Comparison of ENCODE assay signal across 8 cellular contexts in genomic region chr12:43805149-43805856, GRCh38. TPM values are rescaled to one million over a fixed set of nuclear protein-coding genes. Genes with fewer than 3 reads are reported as not detected.
DNase-seq lines count a peak whose midpoint lies in the region; ATAC-seq and TF ChIP-seq lines count a peak whose summit lies in the region.

No MANE protein-coding gene starts in this region.

- no peaks in the 10 kb centered on the region for H3K9me3 Mint-ChIP-seq in activated CD8-positive, alpha-beta T cell treated with anti-CD3 and anti-CD28 coated beads for 36 hours

- peak overlapping the region; percentile 95 to 98 for H3K4me3 ChIP-seq in right atrium auricular region
- H3K4me3 ChIP-seq in sigmoid colon, result peak overlapping the region; percentile 80 to 97 (median 90)

- CTCF ChIA-PET in activated CD8-positive, alpha-beta T cell treated with anti-CD3 and anti-CD28 coated beads for 36 hours (lab: Charles Lee), result interaction anchor here (1.0 to 4.6 kb wide), 7 partner anchors 8 to 77 kb away, joined by 3 to 34 read pairs (median 4); no protein-coding TSS in a partner anchor

- H3K27ac Mint-ChIP-seq in activated CD8-positive, alpha-beta T cell treated with anti-CD3 and anti-CD28 coated beads for 36 hours, result peak overlapping the region; percentile 100

- H3K27me3 ChIP-seq in right atrium auricular region (no peaks in the 10 kb centered on the region), sigmoid colon (no peaks in the 10 kb centered on the region)

- DNase-seq in Daoy (ENCODE audit: low read depth) (peak; percentile 2), right atrium auricular region (ENCODE audit: low spot score) (no peak), sigmoid colon (no peak), hippocampal formation (lab: John Stamatoyannopoulos, UW) (no peak), SKM-1 treated with dmso at 0.1 percent for 144 hours (lab: John Stamatoyannopoulos, UW; ENCODE audit: unreplicated experiment) (no peak)
- no peak for DNase-seq in activated CD8-positive, alpha-beta T cell treated with anti-CD3 and anti-CD28 coated beads for 36 hours

- H3K4me3 Mint-ChIP-seq in activated CD8-positive, alpha-beta T cell treated with anti-CD3 and anti-CD28 coated beads for 36 hours, result peak overlapping the region; percentile 82

- TF ChIP-seq EP300 in sigmoid colon (IDR thresholded peaks at IDR 0.05), result no peak

- peaks cover 19% of the 10 kb centered on the region for H3K36me3 Mint-ChIP-seq in activated CD8-positive, alpha-beta T cell treated with anti-CD3 and anti-CD28 coated beads for 36 hours (ENCODE audit: low read depth)

- no peak for TF ChIP-seq POLR2A in sigmoid colon (IDR thresholded peaks at IDR 0.05)

- intact Hi-C loops in activated CD8-positive, alpha-beta T cell treated with anti-CD3 and anti-CD28 coated beads for 36 hours (cut with micrococcal nuclease), result loop anchor here (5.0 kb wide), 1 partner anchor 48 kb away; the partner anchor contains the start of genes IRAK4 and PUS7L
- intact Hi-C loops in sigmoid colon (cut with DNase I), result no loop called here

- peak; percentile 33 for ATAC-seq in HG03354 (IDR thresholded peaks at IDR 0.05; ENCODE audit: poor library complexity, severe bottlenecking, unreplicated experiment)
- no peak for ATAC-seq in activated CD8-positive, alpha-beta T cell treated with anti-CD3 and anti-CD28 coated beads for 36 hours
- no peak for ATAC-seq in HG02981 (IDR thresholded peaks at IDR 0.05; ENCODE audit: unreplicated experiment)

- H3K4me1 ChIP-seq in right atrium auricular region, result peaks cover 0 to 33% of the 10 kb centered on the region in 2 donors
- H3K4me1 ChIP-seq in sigmoid colon, result peaks cover 0 to 33% (median 26%) of the 10 kb centered on the region in 4 donors

- H3K36me3 ChIP-seq in right atrium auricular region (peaks cover 19% of the 10 kb centered on the region), sigmoid colon (peaks cover 0 to 19% (median 11%) of the 10 kb centered on the region in 4 donors)

- TF ChIP-seq CTCF in activated CD8-positive, alpha-beta T cell treated with anti-CD3 and anti-CD28 coated beads for 36 hours (IDR thresholded peaks at IDR 0.05), result no peak
- TF ChIP-seq CTCF in right atrium auricular region (IDR thresholded peaks at IDR 0.05) (no peak), sigmoid colon (IDR thresholded peaks at IDR 0.05) (no peak)

- POLR2A ChIA-PET in activated CD8-positive, alpha-beta T cell treated with anti-CD3 and anti-CD28 coated beads for 36 hours (lab: Charles Lee), result interaction anchor here (0.7 to 2.1 kb wide), 10 partner anchors 9 to 71 kb away, joined by 3 to 10 read pairs (median 4); partner anchors contain the start of genes IRAK4, PUS7L and TMEM117

- H3K27me3 Mint-ChIP-seq in activated CD8-positive, alpha-beta T cell treated with anti-CD3 and anti-CD28 coated beads for 36 hours, result no peaks in the 10 kb centered on the region

- H3K27ac ChIP-seq in right atrium auricular region (peak overlapping the region; percentile 94 to 96), sigmoid colon (peak overlapping the region; percentile 95 to 97 (median 96))

- no peaks in the 10 kb centered on the region for H3K9me3 ChIP-seq in right atrium auricular region
- no peaks in the 10 kb centered on the region for H3K9me3 ChIP-seq in sigmoid colon

- peaks cover 33% of the 10 kb centered on the region for H3K4me1 Mint-ChIP-seq in activated CD8-positive, alpha-beta T cell treated with anti-CD3 and anti-CD28 coated beads for 36 hours (ENCODE audit: low read depth)

- 3 to 11% methylated on average over 20 of the region's 20 CpGs for WGBS in sigmoid colon, 2 donors

RNA-seq across cellular contexts. Expression of gene TWF1, which starts 0.8 kb away (rescaled TPM):
- total RNA-seq in Daoy (2014; rRNA removed; shearing (Covaris generic)), result 179 and 202 TPM in 2 replicates
- total RNA-seq in activated CD8-positive, alpha-beta T cell treated with anti-CD3 and anti-CD28 coated beads for 36 hours, result 10 to 100 TPM; 17.0 to 18.9 TPM
- total RNA-seq in right atrium auricular region, result 10 to 100 TPM; 18.0 to 19.0 TPM
- total RNA-seq in sigmoid colon, result 100 to 1,000 TPM in 2 of 4 donors, 10 to 100 TPM in 2; 72.6 to 133 (median 101) TPM
- 100 to 1,000 TPM in 2 of 3 donors, 10 to 100 TPM in 1; 63.8 to 168 (median 106) TPM for polyA plus RNA-seq in sigmoid colon

RNA-seq across cellular contexts. Expression of gene TMEM117, which starts 30.6 kb away (rescaled TPM):
- total RNA-seq in Daoy (2014; rRNA removed; shearing (Covaris generic)), result 2.3 and 3.6 TPM in 2 replicates
- under 1 TPM; 0.95 to 0.96 TPM for total RNA-seq in activated CD8-positive, alpha-beta T cell treated with anti-CD3 and anti-CD28 coated beads for 36 hours
- total RNA-seq in right atrium auricular region (10 to 100 TPM; 10.8 to 24.1 TPM), sigmoid colon (10 to 100 TPM; 17.5 to 21.4 (median 18.9) TPM)
- polyA plus RNA-seq in sigmoid colon, result 1 to 10 TPM; 2.3 to 3.8 (median 3.0) TPM

RNA-seq across cellular contexts. Expression of gene IRAK4, which starts 46.6 kb away (rescaled TPM):
- total RNA-seq in Daoy (2014; rRNA removed; shearing (Covaris generic)), result 17.5 and 32.2 TPM in 2 replicates
- 10 to 100 TPM; 24.0 TPM for total RNA-seq in activated CD8-positive, alpha-beta T cell treated with anti-CD3 and anti-CD28 coated beads for 36 hours
- total RNA-seq in right atrium auricular region (1 to 10 TPM; 5.7 to 9.6 TPM), sigmoid colon (10 to 100 TPM; 24.5 to 34.3 (median 26.5) TPM)
- polyA plus RNA-seq in sigmoid colon, result 10 to 100 TPM; 11.1 to 15.5 (median 11.4) TPM

RNA-seq across cellular contexts. Expression of gene PUS7L, which starts 46.7 kb away (rescaled TPM):
- 22.0 and 22.9 TPM in 2 replicates for total RNA-seq in Daoy (2014; rRNA removed; shearing (Covaris generic))
- total RNA-seq in activated CD8-positive, alpha-beta T cell treated with anti-CD3 and anti-CD28 coated beads for 36 hours, result 10 to 100 TPM; 16.7 to 18.7 TPM
- total RNA-seq in right atrium auricular region (1 to 10 TPM; 3.8 to 4.6 TPM), sigmoid colon (10 to 100 TPM in 1 of 4 donors, 1 to 10 TPM in 3; 6.3 to 17.1 (median 8.9) TPM)
- polyA plus RNA-seq in sigmoid colon, result 1 to 10 TPM; 1.2 to 3.7 (median 3.5) TPM
